17 cellular contexts compared by ENCODE assay signal in genomic region chr3:42709621-42710020, GRCh38. TPM values are rescaled to one million over a fixed set of nuclear protein-coding genes. Genes with fewer than 3 reads are reported as not detected.
DNase-seq lines count a peak whose midpoint lies in the region; ATAC-seq and TF ChIP-seq lines count a peak whose summit lies in the region.
"Had no signal": no experiment of that assay in that cellular context is flagged by ENCODE, and none has a peak within 500 bp of the region (broad histone marks: within the 10 kb centered on the region; RNA-seq: fewer than 3 reads in every experiment).

No MANE protein-coding gene starts in this region.

- no peak overlapping the region for H3K4me3 ChIP-seq in H7 (ENCODE audit: insufficient read depth, low read depth, low read length)
- no peak overlapping the region for H3K4me3 ChIP-seq in spleen
- H3K4me3 ChIP-seq: BLaER1 had no signal

- no peaks in the 10 kb centered on the region for H3K9me3 ChIP-seq in spleen
- H3K9me3 ChIP-seq: BLaER1 had no signal

- peak; percentile 49 for DNase-seq in activated effector memory CD4-positive, alpha-beta T cell treated with anti-CD3 and anti-CD28 coated beads, Interleukin-2, amount 50 U/mL, for 16 hours
- no peak for DNase-seq in activated effector memory CD4-positive, alpha-beta T cell treated with Interleukin-2 at 50 U/mL for 16 hours
- DNase-seq in H7 (peak; percentile 21), left lobe of liver (ENCODE audit: low spot score) (peak; percentile 38), spleen (peak; percentile 36), DMS 273 treated with DMSO at 0.1 percent for 48 hours (lab: John Stamatoyannopoulos, UW) (no peak), midbrain (lab: John Stamatoyannopoulos, UW) (no peak)
- DNase-seq: GF-D8, GOT3, NCI-H1048, NCI-H146, NCI-H2081 had no signal

- no peaks in the 10 kb centered on the region for H3K4me1 ChIP-seq in spleen
- H3K4me1 ChIP-seq: BLaER1 had no signal

- no peaks in the 10 kb centered on the region for H3K36me3 ChIP-seq in H7 (replicated peaks; ENCODE audit: control insufficient read depth, insufficient read depth, low read length)
- H3K36me3 ChIP-seq in spleen, result no peaks in the 10 kb centered on the region
- H3K36me3 ChIP-seq: BLaER1 had no signal

- TF ChIP-seq CTCF in spleen (IDR thresholded peaks at IDR 0.05 in 8 of 11, conservative IDR thresholded peaks at IDR 0.05 in 3 of 11), result no peak

- H3K27me3 ChIP-seq in H7 (ENCODE audit: control insufficient read depth, insufficient read depth, low read length) (no peaks in the 10 kb centered on the region), spleen (replicated peaks in 1 of 7) (no peaks in the 10 kb centered on the region)
- H3K27me3 ChIP-seq: BLaER1 had no signal

- WGBS in spleen, 5 donors, result 86 to 95% (median 89%) methylated on average over 10 of the region's 10 CpGs

- intact Hi-C loops in spleen (cut with DNase I; ENCODE audit: low total_unique reads), result no loop called here

- no peak for ATAC-seq in left lobe of liver
- no peak for ATAC-seq in GM21576 (IDR thresholded peaks at IDR 0.05; ENCODE audit: unreplicated experiment)

- H3K27ac ChIP-seq in spleen, result no peak overlapping the region
- H3K27ac ChIP-seq: BLaER1 had no signal

- TF ChIP-seq POLR2A in spleen (IDR thresholded peaks at IDR 0.05), result no peak

RNA-seq across cellular contexts. Expression of gene HHATL, which starts 7.0 kb away (rescaled TPM):
- not detected in 2 replicates for total RNA-seq in H7 (2014; rRNA removed; shearing (Covaris generic))
- 0.40 TPM for total RNA-seq in left lobe of liver
- total RNA-seq in spleen, result not detected
- under 1 TPM in 2 of 3 donors, not detected in 1; 0.13 to 0.42 TPM for polyA plus RNA-seq in spleen
- total RNA-seq: Daoy, MCF 10A, NCI-H460 had no signal

RNA-seq across cellular contexts. Expression of gene KLHL40, which starts 24.3 kb away (rescaled TPM):
- total RNA-seq in H7 (2014; rRNA removed; shearing (Covaris generic)), result not detected in 2 replicates
- not detected for total RNA-seq in left lobe of liver
- not detected for total RNA-seq in spleen
- under 1 TPM in 2 of 3 donors, not detected in 1; 0.03 to 0.17 TPM for polyA plus RNA-seq in spleen
- total RNA-seq: Daoy, MCF 10A, NCI-H460 had no signal

RNA-seq across cellular contexts. Expression of gene ZBTB47, which starts 56.1 kb away (rescaled TPM):
- 5.1 and 8.0 TPM in 2 replicates for total RNA-seq in H7 (2014; rRNA removed; shearing (Covaris generic))
- 5.0 TPM for total RNA-seq in left lobe of liver
- total RNA-seq in spleen, result 10 to 100 TPM in 6 of 7 donors, 1 to 10 TPM in 1; 9.9 to 22.2 (median 16.3) TPM
- polyA plus RNA-seq in spleen, result 1 to 10 TPM; 2.1 to 5.0 (median 2.5) TPM

Comparison
In these comparisons a context has a peak if more than half of its experiments do, and no peak if none do; other contexts are left out.
1. DNase-seq: peak in activated effector memory CD4-positive, alpha-beta T cell treated with anti-CD3 and anti-CD28 coated beads, Interleukin-2, amount 50 U/mL, for 16 hours (single experiment), H7 (single experiment), left lobe of liver (single experiment) and spleen (single experiment); none in activated effector memory CD4-positive, alpha-beta T cell treated with Interleukin-2 at 50 U/mL for 16 hours (single experiment), DMS 273 treated with DMSO at 0.1 percent for 48 hours (single experiment) and midbrain (single experiment).